Comparison of ENCODE assay signal across 15 cellular contexts in genomic region chr4:140131663-140132229, GRCh38. TPM values are rescaled to one million over a fixed set of nuclear protein-coding genes. Genes with fewer than 3 reads are reported as not detected.
A peak's percentile ranks its signal among the peaks of the same experiment; 100 is the strongest.
DNase-seq lines count a peak whose midpoint lies in the region; ATAC-seq and TF ChIP-seq lines count a peak whose summit lies in the region.
"Had no signal": no experiment of that assay in that cellular context is flagged by ENCODE, and none has a peak within 500 bp of the region (broad histone marks: within the 10 kb centered on the region; RNA-seq: fewer than 3 reads in every experiment).

No MANE protein-coding gene starts in this region.

- peak; percentile 77 for ATAC-seq in activated naive CD8-positive, alpha-beta T cell treated with anti-CD3 and anti-CD28 coated beads, Interleukin-2, amount 50 U/mL, for 24 hours
- no peak for ATAC-seq in HG02798 (IDR thresholded peaks at IDR 0.05; ENCODE audit: poor library complexity, unreplicated experiment)
- ATAC-seq: PC-3 had no signal

- DNase-seq in activated naive CD4-positive, alpha-beta T cell (lab: John Stamatoyannopoulos, UW) = no peak
- DNase-seq in activated naive CD8-positive, alpha-beta T cell treated with anti-CD3 and anti-CD28 coated beads, Interleukin-2, amount 50 U/mL, for 24 hours = no peak
- DNase-seq in cardiac septum (ENCODE audit: low spot score) = no peak
- no peak for DNase-seq in NCI-H774 (lab: John Stamatoyannopoulos, UW)
- DNase-seq: CD4-positive, alpha-beta memory T cell; GOT3; KG1; NCI-H1092; NCI-H345; NCI-H69; PC-3 had no signal

- no peaks in the 10 kb centered on the region for H3K9me3 Mint-ChIP-seq in activated naive CD4-positive, alpha-beta T cell treated with anti-CD3 and anti-CD28 coated beads, Interleukin-2, amount 50 U/mL, for 24 hours
- no peaks in the 10 kb centered on the region for H3K9me3 Mint-ChIP-seq in activated naive CD8-positive, alpha-beta T cell treated with anti-CD3 and anti-CD28 coated beads, Interleukin-2, amount 50 U/mL, for 24 hours
- H3K9me3 Mint-ChIP-seq in nephron = no peaks in the 10 kb centered on the region
- H3K9me3 Mint-ChIP-seq: CD4-positive, alpha-beta memory T cell had no signal

- no peak for TF ChIP-seq CTCF in nephron (IDR thresholded peaks at IDR 0.05; ENCODE audit: unreplicated experiment in 3 of 3)

- peak overlapping the region; percentile 12 for H3K4me3 Mint-ChIP-seq in activated naive CD4-positive, alpha-beta T cell treated with anti-CD3 and anti-CD28 coated beads, Interleukin-2, amount 50 U/mL, for 24 hours
- H3K4me3 Mint-ChIP-seq in activated naive CD8-positive, alpha-beta T cell treated with anti-CD3 and anti-CD28 coated beads, Interleukin-2, amount 50 U/mL, for 24 hours = no peak overlapping the region
- no peak overlapping the region for H3K4me3 Mint-ChIP-seq in nephron
- H3K4me3 Mint-ChIP-seq: B cell; CD4-positive, alpha-beta memory T cell had no signal

- intact Hi-C loops in cardiac septum (cut with DNase I) = no loop called here

- no peak overlapping the region for H3K27ac Mint-ChIP-seq in activated naive CD4-positive, alpha-beta T cell treated with anti-CD3 and anti-CD28 coated beads, Interleukin-2, amount 50 U/mL, for 24 hours
- H3K27ac Mint-ChIP-seq in activated naive CD8-positive, alpha-beta T cell treated with anti-CD3 and anti-CD28 coated beads, Interleukin-2, amount 50 U/mL, for 24 hours = peak overlapping the region; percentile 55
- H3K27ac Mint-ChIP-seq in nephron = peak overlapping the region in 2 of 3 experiments; percentile 29 to 58
- H3K27ac Mint-ChIP-seq: B cell had no signal

- no peaks in the 10 kb centered on the region for H3K36me3 Mint-ChIP-seq in activated naive CD4-positive, alpha-beta T cell treated with anti-CD3 and anti-CD28 coated beads, Interleukin-2, amount 50 U/mL, for 24 hours
- no peaks in the 10 kb centered on the region for H3K36me3 Mint-ChIP-seq in activated naive CD8-positive, alpha-beta T cell treated with anti-CD3 and anti-CD28 coated beads, Interleukin-2, amount 50 U/mL, for 24 hours (ENCODE audit: low read depth)
- peaks cover 8% of the 10 kb centered on the region for H3K36me3 Mint-ChIP-seq in nephron (ENCODE audit: low read depth)
- H3K36me3 Mint-ChIP-seq: CD4-positive, alpha-beta memory T cell had no signal

- H3K27me3 Mint-ChIP-seq in activated naive CD4-positive, alpha-beta T cell treated with anti-CD3 and anti-CD28 coated beads, Interleukin-2, amount 50 U/mL, for 24 hours = no peaks in the 10 kb centered on the region
- H3K27me3 Mint-ChIP-seq in activated naive CD8-positive, alpha-beta T cell treated with anti-CD3 and anti-CD28 coated beads, Interleukin-2, amount 50 U/mL, for 24 hours = peaks cover 2% of the 10 kb centered on the region
- no peaks in the 10 kb centered on the region for H3K27me3 Mint-ChIP-seq in nephron (ENCODE audit: low read depth)

- peaks cover 24% of the 10 kb centered on the region for H3K4me1 Mint-ChIP-seq in activated naive CD4-positive, alpha-beta T cell treated with anti-CD3 and anti-CD28 coated beads, Interleukin-2, amount 50 U/mL, for 24 hours
- H3K4me1 Mint-ChIP-seq in activated naive CD8-positive, alpha-beta T cell treated with anti-CD3 and anti-CD28 coated beads, Interleukin-2, amount 50 U/mL, for 24 hours = peaks cover 57% of the 10 kb centered on the region
- peaks cover 38% of the 10 kb centered on the region for H3K4me1 Mint-ChIP-seq in nephron
- H3K4me1 Mint-ChIP-seq: CD4-positive, alpha-beta memory T cell had no signal

RNA-seq across cellular contexts. Expression of gene MAML3, which starts 22.2 kb away (rescaled TPM):
- total RNA-seq in cardiac septum = 4.1 TPM
